In genomic region chr1:83999316-83999819, GRCh38 we compare ENCODE assay signal across 8 cellular contexts. TPM values are rescaled to one million over a fixed set of nuclear protein-coding genes. Genes with fewer than 3 reads are reported as not detected.
DNase-seq lines count a peak whose midpoint lies in the region; ATAC-seq and TF ChIP-seq lines count a peak whose summit lies in the region.

No MANE protein-coding gene starts in this region.

- H3K27me3 ChIP-seq in foreskin keratinocyte, result no peaks in the 10 kb centered on the region

- H3K27ac Mint-ChIP-seq in activated T-helper 1 cell treated with anti-CD3 and anti-CD28 coated beads, Interleukin-12 subunit alpha, Interleukin-12 subunit beta, Interleukin-2, Interleukin-4 antibody, amounts not matched to agents 30 ng/mL and 10 ng/mL and 1 ng/mL, durations not matched to agents 14 hours and 24 hours and 36 hours, result peak overlapping the region; percentile 56
- peak overlapping the region in 1 of 2 donors; percentile 63 for H3K27ac Mint-ChIP-seq in natural killer cell treated with Interleukin-12 subunit alpha and Interleukin-12 subunit beta and Interleukin-15 and Interleukin-18, amount 100 ng/mL, for 72 hours

- H3K27me3 Mint-ChIP-seq in activated T-helper 1 cell treated with anti-CD3 and anti-CD28 coated beads, Interleukin-12 subunit alpha, Interleukin-12 subunit beta, Interleukin-2, Interleukin-4 antibody, amounts not matched to agents 30 ng/mL and 10 ng/mL and 1 ng/mL, durations not matched to agents 14 hours and 24 hours and 36 hours (ENCODE audit: insufficient read depth), result peaks cover 60% of the 10 kb centered on the region
- H3K27me3 Mint-ChIP-seq in natural killer cell treated with Interleukin-12 subunit alpha and Interleukin-12 subunit beta and Interleukin-15 and Interleukin-18, amount 100 ng/mL, for 72 hours, result peaks cover 45 to 63% of the 10 kb centered on the region in 2 donors

- H3K36me3 Mint-ChIP-seq in activated T-helper 1 cell treated with anti-CD3 and anti-CD28 coated beads, Interleukin-12 subunit alpha, Interleukin-12 subunit beta, Interleukin-2, Interleukin-4 antibody, amounts not matched to agents 30 ng/mL and 10 ng/mL and 1 ng/mL, durations not matched to agents 14 hours and 24 hours and 36 hours (ENCODE audit: low read depth), result no peaks in the 10 kb centered on the region
- no peaks in the 10 kb centered on the region for H3K36me3 Mint-ChIP-seq in natural killer cell treated with Interleukin-12 subunit alpha and Interleukin-12 subunit beta and Interleukin-15 and Interleukin-18, amount 100 ng/mL, for 72 hours

- ATAC-seq in GM19351 (IDR thresholded peaks at IDR 0.05; ENCODE audit: unreplicated experiment) (peak; percentile 80), HG03378 (IDR thresholded peaks at IDR 0.05; ENCODE audit: unreplicated experiment) (peak; percentile 73), foreskin keratinocyte (peak; percentile 92)
- ATAC-seq in natural killer cell treated with Interleukin-12 subunit alpha and Interleukin-12 subunit beta and Interleukin-15 and Interleukin-18, amount 100 ng/mL, for 72 hours, result peak; percentile 90 to 92

- peak overlapping the region; percentile 97 for H3K27ac ChIP-seq in foreskin keratinocyte

- peak overlapping the region; percentile 82 for H3K4me3 Mint-ChIP-seq in activated T-helper 1 cell treated with anti-CD3 and anti-CD28 coated beads, Interleukin-12 subunit alpha, Interleukin-12 subunit beta, Interleukin-2, Interleukin-4 antibody, amounts not matched to agents 30 ng/mL and 10 ng/mL and 1 ng/mL, durations not matched to agents 14 hours and 24 hours and 36 hours
- peak overlapping the region; percentile 87 for H3K4me3 Mint-ChIP-seq in natural killer cell treated with Interleukin-12 subunit alpha and Interleukin-12 subunit beta and Interleukin-15 and Interleukin-18, amount 100 ng/mL, for 72 hours

- H3K9me3 Mint-ChIP-seq in activated T-helper 1 cell treated with anti-CD3 and anti-CD28 coated beads, Interleukin-12 subunit alpha, Interleukin-12 subunit beta, Interleukin-2, Interleukin-4 antibody, amounts not matched to agents 30 ng/mL and 10 ng/mL and 1 ng/mL, durations not matched to agents 14 hours and 24 hours and 36 hours, result no peaks in the 10 kb centered on the region
- H3K9me3 Mint-ChIP-seq in natural killer cell treated with Interleukin-12 subunit alpha and Interleukin-12 subunit beta and Interleukin-15 and Interleukin-18, amount 100 ng/mL, for 72 hours, result no peaks in the 10 kb centered on the region

- H3K4me1 ChIP-seq in foreskin keratinocyte, result peaks cover 16% of the 10 kb centered on the region

- peaks cover 24% of the 10 kb centered on the region for H3K4me1 Mint-ChIP-seq in activated T-helper 1 cell treated with anti-CD3 and anti-CD28 coated beads, Interleukin-12 subunit alpha, Interleukin-12 subunit beta, Interleukin-2, Interleukin-4 antibody, amounts not matched to agents 30 ng/mL and 10 ng/mL and 1 ng/mL, durations not matched to agents 14 hours and 24 hours and 36 hours (ENCODE audit: low read depth)
- peaks cover 8 to 10% of the 10 kb centered on the region in 2 donors for H3K4me1 Mint-ChIP-seq in natural killer cell treated with Interleukin-12 subunit alpha and Interleukin-12 subunit beta and Interleukin-15 and Interleukin-18, amount 100 ng/mL, for 72 hours (ENCODE audit: low read depth in 2 of 2)

- no peak for TF ChIP-seq CTCF in foreskin keratinocyte (conservative IDR thresholded peaks at IDR 0.05)

- DNase-seq in DMS 273 (lab: John Stamatoyannopoulos, UW; ENCODE audit: unreplicated experiment) (peak; percentile 94), NCI-H345 (lab: John Stamatoyannopoulos, UW) (peak; percentile 92), foreskin keratinocyte (peak; percentile 52 to 65)
- DNase-seq in activated T-helper 1 cell treated with anti-CD3 and anti-CD28 coated beads, Interleukin-12 subunit alpha, Interleukin-12 subunit beta, Interleukin-2, Interleukin-4 antibody, amounts not matched to agents 30 ng/mL and 10 ng/mL and 1 ng/mL, durations not matched to agents 14 hours and 24 hours and 36 hours (ENCODE audit: low spot score), result no peak
- peak; percentile 67 for DNase-seq in natural killer cell treated with Interleukin-12 subunit alpha and Interleukin-12 subunit beta and Interleukin-15 and Interleukin-18, amount 100 ng/mL, for 72 hours (ENCODE audit: low spot score)
- DNase-seq in NK-92 treated with Interleukin-12 subunit alpha and Interleukin-12 subunit beta, amount 100 ng/mL, for 24 hours (lab: John Stamatoyannopoulos, UW), result no peak

- intact Hi-C loops in activated T-helper 1 cell treated with anti-CD3 and anti-CD28 coated beads, Interleukin-12 subunit alpha, Interleukin-12 subunit beta, Interleukin-2, Interleukin-4 antibody, amounts not matched to agents 30 ng/mL and 10 ng/mL and 1 ng/mL, durations not matched to agents 14 hours and 24 hours and 36 hours (cut with micrococcal nuclease), result loop anchor here (1.0 to 5.0 kb wide), 5 partner anchors 79 to 1278 kb away; partner anchors contain the start of genes BCL10, SAMD13 and SSX2IP

RNA-seq across cellular contexts. Expression of gene TTLL7, which starts 0.4 kb away (rescaled TPM):
- total RNA-seq in activated T-helper 1 cell treated with anti-CD3 and anti-CD28 coated beads, Interleukin-12 subunit alpha, Interleukin-12 subunit beta, Interleukin-2, Interleukin-4 antibody, amounts not matched to agents 30 ng/mL and 10 ng/mL and 1 ng/mL, durations not matched to agents 14 hours and 24 hours and 36 hours, result 0.15 and 0.29 TPM in 2 replicates
- total RNA-seq in foreskin keratinocyte, result 6.3 and 7.9 TPM in 2 replicates
- 2.8 and 2.9 TPM in 2 replicates for polyA plus RNA-seq in foreskin keratinocyte
- total RNA-seq in natural killer cell treated with Interleukin-12 subunit alpha and Interleukin-12 subunit beta and Interleukin-15 and Interleukin-18, amount 100 ng/mL, for 72 hours, result 10 to 100 TPM in 1 of 2 donors, 1 to 10 TPM in 1; 2.5 to 21.3 TPM

Comparison
In these comparisons a context has a peak if more than half of its experiments do, and no peak if none do; other contexts are left out.
1. DNase-seq: peak in DMS 273 (single experiment), NCI-H345 (single experiment), foreskin keratinocyte (2 of 2) and natural killer cell treated with Interleukin-12 subunit alpha and Interleukin-12 subunit beta and Interleukin-15 and Interleukin-18, amount 100 ng/mL, for 72 hours (single experiment); none in activated T-helper 1 cell treated with anti-CD3 and anti-CD28 coated beads, Interleukin-12 subunit alpha, Interleukin-12 subunit beta, Interleukin-2, Interleukin-4 antibody, amounts not matched to agents 30 ng/mL and 10 ng/mL and 1 ng/mL, durations not matched to agents 14 hours and 24 hours and 36 hours (single experiment) and NK-92 treated with Interleukin-12 subunit alpha and Interleukin-12 subunit beta, amount 100 ng/mL, for 24 hours (single experiment).
2. Peak in every context shown above with its lines, with median percentiles within 50 percentile points of each other: ATAC-seq.